In the genomic region with DNA sequence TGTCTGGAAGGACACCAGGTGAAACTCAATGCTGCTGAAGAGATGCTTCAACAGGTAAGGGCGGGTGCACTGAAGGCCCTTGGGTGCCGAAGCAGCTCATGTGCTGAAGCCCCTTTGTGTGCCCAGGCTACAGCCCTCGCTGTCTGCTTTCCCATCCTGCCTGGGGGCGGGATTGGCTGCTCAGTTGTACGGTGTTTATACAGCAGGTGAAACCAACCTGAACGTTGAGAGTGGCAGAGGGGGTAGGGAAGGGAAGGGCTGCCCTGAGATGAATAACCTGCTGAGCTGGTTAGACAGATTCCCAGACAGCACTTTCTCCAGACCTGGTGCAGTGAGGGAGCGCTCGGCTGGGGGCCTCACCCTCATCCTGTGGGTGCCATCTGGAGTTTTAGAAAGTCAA, we compare ENCODE assay signal across 16 cellular contexts.
A peak's percentile ranks its signal among the peaks of the same experiment; 100 is the strongest.
DNase-seq lines count a peak whose midpoint lies in the region; ATAC-seq, FAIRE-seq and TF ChIP-seq lines count a peak whose summit lies in the region.
"Had no signal": no experiment of that assay in that cellular context is flagged by ENCODE, and none has a peak within 500 bp of the region (broad histone marks: within the 10 kb centered on the region; RNA-seq: fewer than 3 reads in every experiment).

No MANE protein-coding gene starts in this region.

- DNase-seq in SIG-M5 treated with dmso at 0.1 percent for 504 hours (lab: John Stamatoyannopoulos, UW; ENCODE audit: unreplicated experiment), result peak; percentile 38
- DNase-seq in SIG-M5 (lab: John Stamatoyannopoulos, UW), result no peak
- peak; percentile 19 to 94 for DNase-seq in T47D (ENCODE audit: low read depth in 1 of 2, low spot score in 1 of 2)
- no peak for DNase-seq in mesothelial cell of epicardium (ENCODE audit: low spot score in 2 of 2, unreplicated experiment in 2 of 2)
- DNase-seq in stimulated activated naive CD8-positive, alpha-beta T cell treated with anti-CD3 and anti-CD28 coated beads, Interleukin-15, amount 100 ng/mL, for 72 hours, result no peak
- DNase-seq in GM12891 (ENCODE audit: insufficient read length, low spot score), result no peak
- DNase-seq in posterior vena cava (ENCODE audit: low spot score), result no peak
- no peak for DNase-seq in HAP-1 (ENCODE audit: low spot score in 2 of 2)
- DNase-seq: DND-41, HCEC 1CT, heart right ventricle, NCI-H82, right lobe of liver had no signal

- in situ Hi-C loops in T47D (cut with HindIII; ENCODE audit: low pct_unique_long_range_greater_than_20kb, low sequenced_read_pairs), result no loop called here
- in situ Hi-C loops in HAP-1 (cut with MboI; ENCODE audit: low sequenced_read_pairs), result no loop called here

- no peaks in the 10 kb centered on the region for H3K27me3 Mint-ChIP-seq in mesothelial cell of epicardium (ENCODE audit: low read depth)
- no peaks in the 10 kb centered on the region for H3K27me3 Mint-ChIP-seq in stimulated activated naive CD8-positive, alpha-beta T cell treated with anti-CD3 and anti-CD28 coated beads, Interleukin-15, amount 100 ng/mL, for 72 hours

- no peaks in the 10 kb centered on the region for H3K9me3 Mint-ChIP-seq in mesothelial cell of epicardium
- no peaks in the 10 kb centered on the region for H3K9me3 Mint-ChIP-seq in stimulated activated naive CD8-positive, alpha-beta T cell treated with anti-CD3 and anti-CD28 coated beads, Interleukin-15, amount 100 ng/mL, for 72 hours

- peaks cover 3% of the 10 kb centered on the region for H3K36me3 Mint-ChIP-seq in mesothelial cell of epicardium

- ATAC-seq in stimulated activated naive CD8-positive, alpha-beta T cell treated with anti-CD3 and anti-CD28 coated beads, Interleukin-15, amount 100 ng/mL, for 72 hours, result no peak
- ATAC-seq: heart right ventricle, K562 had no signal

- no peak for FAIRE-seq in GM12891 (lab: Jason Lieb, UNC)
- FAIRE-seq: K562 had no signal

- peaks cover 69% of the 10 kb centered on the region for H3K4me1 ChIP-seq in HAP-1

- H3K27me3 ChIP-seq in HAP-1 (ENCODE audit: low read depth), result no peaks in the 10 kb centered on the region
- H3K27me3 ChIP-seq: ascending aorta, heart right ventricle, right lobe of liver, SJSA1 had no signal

- no peaks in the 10 kb centered on the region; the same call in 1 of the 2 replicates for H3K36me3 ChIP-seq in HAP-1 (replicated peaks)
- H3K36me3 ChIP-seq: SJSA1 had no signal

- peaks cover 65% of the 10 kb centered on the region for H3K4me1 Mint-ChIP-seq in mesothelial cell of epicardium
- peaks cover 5% of the 10 kb centered on the region for H3K4me1 Mint-ChIP-seq in stimulated activated naive CD8-positive, alpha-beta T cell treated with anti-CD3 and anti-CD28 coated beads, Interleukin-15, amount 100 ng/mL, for 72 hours

- no peak overlapping the region for H3K4me3 Mint-ChIP-seq in mesothelial cell of epicardium
- H3K4me3 Mint-ChIP-seq in stimulated activated naive CD8-positive, alpha-beta T cell treated with anti-CD3 and anti-CD28 coated beads, Interleukin-15, amount 100 ng/mL, for 72 hours, result no peak overlapping the region

- H3K4me3 ChIP-seq in HAP-1, result no peak overlapping the region
- H3K4me3 ChIP-seq: ascending aorta, heart right ventricle, K562, right lobe of liver, SJSA1 had no signal

- TF ChIP-seq CTCF in mesothelial cell of epicardium (IDR thresholded peaks at IDR 0.05; ENCODE audit: unreplicated experiment), result no peak

- H3K9me3 ChIP-seq in HAP-1, result no peaks in the 10 kb centered on the region
- H3K9me3 ChIP-seq: ascending aorta, heart right ventricle, right lobe of liver, SJSA1 had no signal

- intact Hi-C loops in posterior vena cava (cut with DNase I), result no loop called here

- no peak for TF ChIP-seq POLR2A in GM12891 (IDR thresholded peaks at IDR 0.05; ENCODE audit: low read depth, low read length)

- H3K27ac Mint-ChIP-seq in mesothelial cell of epicardium, result peak overlapping the region; percentile 93
- H3K27ac Mint-ChIP-seq in stimulated activated naive CD8-positive, alpha-beta T cell treated with anti-CD3 and anti-CD28 coated beads, Interleukin-15, amount 100 ng/mL, for 72 hours, result no peak overlapping the region

TF ChIP-seq in GM12891, 5 proteins besides CTCF, POLR2A, EP300 and RAD21:
- TF ChIP-seq SPI1 (IDR thresholded peaks at IDR 0.05; ENCODE audit: low read depth, low read length) (no peak), PAX5 (IDR thresholded peaks at IDR 0.05; ENCODE audit: insufficient read depth, low read length, severe bottlenecking) (no peak), POU2F2 (IDR thresholded peaks at IDR 0.05; ENCODE audit: low read depth, low read length) (no peak), TAF1 (IDR thresholded peaks at IDR 0.05; ENCODE audit: low read depth, low read length) (no peak), POLR2AphosphoS5 (IDR thresholded peaks at IDR 0.05; ENCODE audit: low read depth, low read length) (no peak)
TF ChIP-seq in GM12891: peak in this region for 0.

Comparison
In these comparisons a context has a peak if more than half of its experiments do, and no peak if none do; other contexts are left out.
1. DNase-seq: peak in SIG-M5 treated with dmso at 0.1 percent for 504 hours (single experiment) and T47D (2 of 2); none in SIG-M5 (single experiment), mesothelial cell of epicardium (0 of 2), stimulated activated naive CD8-positive, alpha-beta T cell treated with anti-CD3 and anti-CD28 coated beads, Interleukin-15, amount 100 ng/mL, for 72 hours (0 of 2), GM12891 (single experiment), posterior vena cava (single experiment) and HAP-1 (0 of 2).